Comparison of ENCODE assay signal across 29 cellular contexts in genomic region chr2:85775406-85776381, GRCh38. TPM values are rescaled to one million over a fixed set of nuclear protein-coding genes. Genes with fewer than 3 reads are reported as not detected.
DNase-seq lines count a peak whose midpoint lies in the region; ATAC-seq, FAIRE-seq and TF ChIP-seq lines count a peak whose summit lies in the region.
"Had no signal": no experiment of that assay in that cellular context is flagged by ENCODE, and none has a peak within 500 bp of the region (broad histone marks: within the 10 kb centered on the region; RNA-seq: fewer than 3 reads in every experiment).

No MANE protein-coding gene starts in this region.

- CTCF ChIA-PET in activated CD4-positive, alpha-beta T cell treated with anti-CD3 and anti-CD28 coated beads for 36 hours (lab: Charles Lee), result interaction anchor here (0.7 to 1.8 kb wide), 7 partner anchors 10 to 68 kb away, joined by 3 to 6 read pairs (median 3); no protein-coding TSS in a partner anchor

- no peak overlapping the region for H3K27ac Mint-ChIP-seq in stimulated activated effector memory CD8-positive, alpha-beta T cell treated with anti-CD3 and anti-CD28 coated beads, Interleukin-12 subunit alpha, Interleukin-12 subunit beta, amount 100 ng/mL, for 72 hours
- H3K27ac Mint-ChIP-seq in activated CD4-positive, alpha-beta T cell treated with anti-CD3 and anti-CD28 coated beads for 36 hours, result no peak overlapping the region
- H3K27ac Mint-ChIP-seq: activated CD8-positive, alpha-beta memory T cell treated with anti-CD3 and anti-CD28 coated beads, Interleukin-2, amount 10 ng/mL, durations not matched to agents 7 days and 5 days; activated naive CD8-positive, alpha-beta T cell treated with anti-CD3 and anti-CD28 coated beads, Interleukin-2, amount 10 ng/mL, durations not matched to agents 7 days and 5 days; endodermal cell; GM23338; stimulated activated naive CD8-positive, alpha-beta T cell treated with anti-CD3 and anti-CD28 coated beads, Interleukin-15, Interleukin-2, amounts not matched to agents 100 ng/mL and 50 ng/mL, for 24 hours; T-cell had no signal

- no peaks in the 10 kb centered on the region for H3K27me3 ChIP-seq in right atrium auricular region
- H3K27me3 ChIP-seq: pancreas had no signal

- peaks cover 17% of the 10 kb centered on the region for H3K36me3 ChIP-seq in right atrium auricular region
- H3K36me3 ChIP-seq: pancreas had no signal

- POLR2A ChIA-PET in activated CD4-positive, alpha-beta T cell treated with anti-CD3 and anti-CD28 coated beads for 36 hours (lab: Charles Lee), result no interaction called here

- H3K4me3 ChIP-seq in right atrium auricular region, result no peak overlapping the region
- H3K4me3 ChIP-seq: GM23338, lung, mucosa of descending colon, pancreas had no signal

- no peak for TF ChIP-seq CTCF in right atrium auricular region (IDR thresholded peaks at IDR 0.05)

- intact Hi-C loops in Right ventricle myocardium superior (cut with DNase I), result no loop called here
- intact Hi-C loops in left cardiac atrium (cut with DNase I), result no loop called here
- intact Hi-C loops in activated CD4-positive, alpha-beta T cell treated with anti-CD3 and anti-CD28 coated beads for 36 hours (cut with DNase I, micrococcal nuclease), result no loop called here

- DNase-seq in Right ventricle myocardium superior, result peak; percentile 10
- no peak for DNase-seq in left cardiac atrium
- no peak for DNase-seq in right atrium auricular region (ENCODE audit: low spot score)
- DNase-seq in stimulated activated effector memory CD8-positive, alpha-beta T cell treated with anti-CD3 and anti-CD28 coated beads, Interleukin-12 subunit alpha, Interleukin-12 subunit beta, amount 100 ng/mL, for 72 hours (ENCODE audit: low spot score in 2 of 2), result no peak
- no peak for DNase-seq in GM12892 (ENCODE audit: insufficient read length)
- no peak for DNase-seq in activated CD4-positive, alpha-beta T cell treated with anti-CD3 and anti-CD28 coated beads, Interleukin-2, amount 50 U/mL, for 1 hour
- no peak for DNase-seq in activated CD4-positive, alpha-beta T cell treated with anti-CD3 and anti-CD28 coated beads for 36 hours
- no peak for DNase-seq in COLO668 (lab: John Stamatoyannopoulos, UW; ENCODE audit: unreplicated experiment)
- DNase-seq: activated CD8-positive, alpha-beta memory T cell treated with anti-CD3 and anti-CD28 coated beads, Interleukin-2, amount 10 ng/mL, durations not matched to agents 7 days and 5 days; activated gamma-delta T cell; activated naive CD8-positive, alpha-beta T cell treated with anti-CD3 and anti-CD28 coated beads, Interleukin-2, amount 10 ng/mL, durations not matched to agents 7 days and 5 days; activated T-cell treated with anti-CD3 and anti-CD28 coated beads, Interleukin-2, amount 50 U/mL, for 4 hours; endodermal cell; head of caudate nucleus; HFFc6; NCI-H1048; NCI-H1694; NCI-H748 treated with DMSO at 0.1 percent for 48 hours; nephron progenitor cell; retina; stimulated activated CD4-positive, alpha-beta T cell treated with anti-CD3 and anti-CD28 coated beads, Interleukin-1b, Interleukin-23, amount 100 ng/mL, for 48 hours; T-cell had no signal

- no peaks in the 10 kb centered on the region for H3K4me1 Mint-ChIP-seq in stimulated activated effector memory CD8-positive, alpha-beta T cell treated with anti-CD3 and anti-CD28 coated beads, Interleukin-12 subunit alpha, Interleukin-12 subunit beta, amount 100 ng/mL, for 72 hours
- H3K4me1 Mint-ChIP-seq in activated CD4-positive, alpha-beta T cell treated with anti-CD3 and anti-CD28 coated beads for 36 hours, result no peaks in the 10 kb centered on the region
- H3K4me1 Mint-ChIP-seq: endodermal cell had no signal

- H3K27me3 Mint-ChIP-seq in activated CD4-positive, alpha-beta T cell treated with anti-CD3 and anti-CD28 coated beads for 36 hours, result peaks cover 17% of the 10 kb centered on the region

- H3K4me1 ChIP-seq in right atrium auricular region, result peaks cover 0 to 95% of the 10 kb centered on the region in 2 donors

- peak overlapping the region; percentile 91 to 96 for H3K27ac ChIP-seq in right atrium auricular region
- H3K27ac ChIP-seq: pancreas had no signal

- no peak for FAIRE-seq in GM12892 (lab: Jason Lieb, UNC)
- FAIRE-seq: GM18507, GM19239, pancreas had no signal

- no peaks in the 10 kb centered on the region for H3K9me3 Mint-ChIP-seq in stimulated activated effector memory CD8-positive, alpha-beta T cell treated with anti-CD3 and anti-CD28 coated beads, Interleukin-12 subunit alpha, Interleukin-12 subunit beta, amount 100 ng/mL, for 72 hours
- no peaks in the 10 kb centered on the region for H3K9me3 Mint-ChIP-seq in activated CD4-positive, alpha-beta T cell treated with anti-CD3 and anti-CD28 coated beads for 36 hours (ENCODE audit: low read depth)
- H3K9me3 Mint-ChIP-seq: activated naive CD8-positive, alpha-beta T cell treated with anti-CD3 and anti-CD28 coated beads, Interleukin-2, amount 10 ng/mL, durations not matched to agents 7 days and 5 days; activated T-cell treated with anti-CD3 and anti-CD28 coated beads, Interleukin-2, amount 50 U/mL, for 4 hours; endodermal cell; GM23338; HFFc6; nephron progenitor cell; stimulated activated naive CD8-positive, alpha-beta T cell treated with anti-CD3 and anti-CD28 coated beads, Interleukin-15, Interleukin-2, amounts not matched to agents 100 ng/mL and 50 ng/mL, for 24 hours; T-cell had no signal

- TF ChIP-seq POLR2A in GM12892 (IDR thresholded peaks at IDR 0.05; ENCODE audit: low read depth, low read length), result no peak

- no peaks in the 10 kb centered on the region for H3K9me3 ChIP-seq in right atrium auricular region
- H3K9me3 ChIP-seq: mucosa of descending colon, pancreas had no signal

- no peak for ATAC-seq in Right ventricle myocardium superior (ENCODE audit: poor library complexity)
- ATAC-seq in left cardiac atrium, result no peak
- ATAC-seq in stimulated activated effector memory CD8-positive, alpha-beta T cell treated with anti-CD3 and anti-CD28 coated beads, Interleukin-12 subunit alpha, Interleukin-12 subunit beta, amount 100 ng/mL, for 72 hours, result peak; percentile 41
- no peak for ATAC-seq in activated CD4-positive, alpha-beta T cell treated with anti-CD3 and anti-CD28 coated beads for 36 hours
- ATAC-seq: activated CD8-positive, alpha-beta memory T cell treated with anti-CD3 and anti-CD28 coated beads, Interleukin-2, amount 10 ng/mL, durations not matched to agents 7 days and 5 days; activated T-cell treated with anti-CD3 and anti-CD28 coated beads, Interleukin-2, amount 50 U/mL, for 4 hours; GM23338; mucosa of descending colon; pancreas; T-cell had no signal

- H3K36me3 Mint-ChIP-seq in stimulated activated effector memory CD8-positive, alpha-beta T cell treated with anti-CD3 and anti-CD28 coated beads, Interleukin-12 subunit alpha, Interleukin-12 subunit beta, amount 100 ng/mL, for 72 hours, result peaks cover 5% of the 10 kb centered on the region
- H3K36me3 Mint-ChIP-seq in activated CD4-positive, alpha-beta T cell treated with anti-CD3 and anti-CD28 coated beads for 36 hours (ENCODE audit: low read depth), result no peaks in the 10 kb centered on the region
- H3K36me3 Mint-ChIP-seq: activated CD8-positive, alpha-beta memory T cell treated with anti-CD3 and anti-CD28 coated beads, Interleukin-2, amount 10 ng/mL, durations not matched to agents 7 days and 5 days; activated naive CD8-positive, alpha-beta T cell treated with anti-CD3 and anti-CD28 coated beads, Interleukin-2, amount 10 ng/mL, durations not matched to agents 7 days and 5 days; T-cell had no signal

- no peak overlapping the region for H3K4me3 Mint-ChIP-seq in stimulated activated effector memory CD8-positive, alpha-beta T cell treated with anti-CD3 and anti-CD28 coated beads, Interleukin-12 subunit alpha, Interleukin-12 subunit beta, amount 100 ng/mL, for 72 hours
- no peak overlapping the region for H3K4me3 Mint-ChIP-seq in activated CD4-positive, alpha-beta T cell treated with anti-CD3 and anti-CD28 coated beads for 36 hours
- H3K4me3 Mint-ChIP-seq: activated CD8-positive, alpha-beta memory T cell treated with anti-CD3 and anti-CD28 coated beads, Interleukin-2, amount 10 ng/mL, durations not matched to agents 7 days and 5 days; activated naive CD8-positive, alpha-beta T cell treated with anti-CD3 and anti-CD28 coated beads, Interleukin-2, amount 10 ng/mL, durations not matched to agents 7 days and 5 days; activated T-cell treated with anti-CD3 and anti-CD28 coated beads, Interleukin-2, amount 50 U/mL, for 4 hours; endodermal cell; GM23338; HFFc6; nephron progenitor cell; stimulated activated naive CD8-positive, alpha-beta T cell treated with anti-CD3 and anti-CD28 coated beads, Interleukin-15, Interleukin-2, amounts not matched to agents 100 ng/mL and 50 ng/mL, for 24 hours; T-cell had no signal

RNA-seq across cellular contexts. Expression of gene ATOH8, which starts 21.9 kb away (rescaled TPM):
- total RNA-seq in Right ventricle myocardium superior, result 25.8 TPM
- 10 to 100 TPM; 23.4 to 29.1 TPM for total RNA-seq in left cardiac atrium
- 100 to 1,000 TPM in 1 of 2 donors, 10 to 100 TPM in 1; 35.1 to 116 TPM for total RNA-seq in right atrium auricular region
- polyA plus RNA-seq in GM12892 (2012; ENCODE audit: missing spikeins), result not detected
- not detected for total RNA-seq in activated CD4-positive, alpha-beta T cell treated with anti-CD3 and anti-CD28 coated beads for 36 hours
- total RNA-seq: activated naive CD8-positive, alpha-beta T cell treated with anti-CD3 and anti-CD28 coated beads, Interleukin-2, amount 10 ng/mL, durations not matched to agents 7 days and 5 days; activated T-cell treated with anti-CD3 and anti-CD28 coated beads, Interleukin-2, amount 50 U/mL, for 4 hours had no signal

Comparison
In these comparisons a context has a peak if more than half of its experiments do, and no peak if none do; other contexts are left out.
1. RNA of gene ATOH8, which starts 21.9 kb away (total RNA-seq): 35.1 to 116 TPM in right atrium auricular region, 23.4 to 29.1 TPM in left cardiac atrium and 25.8 TPM in Right ventricle myocardium superior (single experiment); not detected in activated CD4-positive, alpha-beta T cell treated with anti-CD3 and anti-CD28 coated beads for 36 hours; every median in the first group is over 10 times any median in the second.